Comparison of ENCODE assay signal across 8 cellular contexts in genomic region chr2:192162392-192163042, GRCh38.
DNase-seq lines count a peak whose midpoint lies in the region; ATAC-seq and TF ChIP-seq lines count a peak whose summit lies in the region.

No MANE protein-coding gene starts in this region.

- H3K27ac ChIP-seq in iPS DF 6.9 (ENCODE audit: low read length): no peak overlapping the region

- H3K4me1 ChIP-seq in HAP-1: no peaks in the 10 kb centered on the region
- no peaks in the 10 kb centered on the region for H3K4me1 ChIP-seq in iPS DF 6.9 (ENCODE audit: control insufficient read depth, insufficient read depth, low read length)

- no peak for ATAC-seq in HG02840 (IDR thresholded peaks at IDR 0.05; ENCODE audit: low FRiP score, unreplicated experiment)

- H3K4me3 ChIP-seq in HAP-1 (no peak overlapping the region), astrocyte of the spinal cord (ENCODE audit: low read depth, low read length) (no peak overlapping the region), iPS DF 6.9 (ENCODE audit: low read length) (no peak overlapping the region)

- H3K9me3 ChIP-seq in HAP-1 (no peaks in the 10 kb centered on the region), iPS DF 6.9 (ENCODE audit: control insufficient read depth, insufficient read depth, low read length) (no peaks in the 10 kb centered on the region)

- TF ChIP-seq CTCF in astrocyte of the spinal cord (IDR thresholded peaks at IDR 0.05; ENCODE audit: low read depth, low read length): peak; percentile 89

- in situ Hi-C loops in HAP-1 (cut with MboI; ENCODE audit: low sequenced_read_pairs): loop anchor here (5.0 to 25.0 kb wide), 2 partner anchors 350 to 600 kb away; no protein-coding TSS in a partner anchor
- in situ Hi-C loops in astrocyte of the spinal cord (cut with HindIII; ENCODE audit: low sequenced_read_pairs): loop anchor here (25.0 kb wide), 1 partner anchor 600 kb away; no protein-coding TSS in a partner anchor

- no CpG with 5 or more reads among the region's 4 CpGs for WGBS in iPS DF 6.9 (ENCODE audit: insufficient coverage, insufficient read length)

- peak; percentile 39 for DNase-seq in GM04503 (ENCODE audit: low read depth)
- peak; percentile 66 to 87 for DNase-seq in HAP-1 (ENCODE audit: low spot score in 2 of 2)
- DNase-seq in NCI-H1048 (lab: John Stamatoyannopoulos, UW): peak; percentile 44
- peak; percentile 59 for DNase-seq in T-helper 9 cell
- peak; percentile 82 for DNase-seq in astrocyte of the spinal cord (ENCODE audit: low read depth, low spot score)
- DNase-seq in iPS DF 6.9 (ENCODE audit: low read depth, low spot score): peak; percentile 13
- DNase-seq in stimulated activated CD4-positive, alpha-beta T cell treated with anti-CD3 and anti-CD28 coated beads, Interleukin-12 subunit alpha, Interleukin-12 subunit beta, amount 100 ng/mL, for 24 hours (ENCODE audit: low read depth in 2 of 2): peak; percentile 24 to 57

- H3K36me3 ChIP-seq in HAP-1 (replicated peaks): no peaks in the 10 kb centered on the region
- no peaks in the 10 kb centered on the region for H3K36me3 ChIP-seq in iPS DF 6.9 (ENCODE audit: control insufficient read depth, insufficient read depth, low read length)

- H3K27me3 ChIP-seq in HAP-1 (ENCODE audit: low read depth) (no peaks in the 10 kb centered on the region), iPS DF 6.9 (ENCODE audit: control insufficient read depth, insufficient read depth, low read length) (no peaks in the 10 kb centered on the region)

Comparison
In these comparisons a context has a peak if more than half of its experiments do, and no peak if none do; other contexts are left out.
1. DNase-seq: peak in every context shown above with its lines; median percentile 82 in astrocyte of the spinal cord; 76 in HAP-1; 59 in T-helper 9 cell; 44 in NCI-H1048; 40 in stimulated activated CD4-positive, alpha-beta T cell treated with anti-CD3 and anti-CD28 coated beads, Interleukin-12 subunit alpha, Interleukin-12 subunit beta, amount 100 ng/mL, for 24 hours; 39 in GM04503; 13 in iPS DF 6.9.